12 cellular contexts compared by ENCODE assay signal in genomic region chr20:32798046-32798985, GRCh38.
"Had no signal": no experiment of that assay in that cellular context is flagged by ENCODE, and none has a peak within 500 bp of the region (broad histone marks: within the 10 kb centered on the region; RNA-seq: fewer than 3 reads in every experiment).

No MANE protein-coding gene starts in this region.

- H3K9me3 Mint-ChIP-seq: activated B cell treated with CpG ODN at 0.5 μM for 24 hours; activated CD4-positive, alpha-beta T cell treated with anti-CD3 and anti-CD28 coated beads, Interleukin-2, amount 10 ng/mL, durations not matched to agents 24 days and 14 days; activated naive CD4-positive, alpha-beta T cell treated with anti-CD3 and anti-CD28 coated beads, Interleukin-2, amount 10 ng/mL, durations not matched to agents 7 days and 5 days; activated T-helper 2 cell treated with anti-CD3 and anti-CD28 coated beads, Interferon-gamma antibody, Interleukin-2, Interleukin-4, amounts not matched to agents 10 μg/mL and 5 μg/mL and 100 μg/mL, durations not matched to agents 14 hours and 24 hours and 36 hours; effector memory CD8-positive, alpha-beta T cell; type B pancreatic cell had no signal

- H3K27me3 Mint-ChIP-seq: activated B cell treated with CpG ODN at 0.5 μM for 24 hours; activated CD4-positive, alpha-beta T cell treated with anti-CD3 and anti-CD28 coated beads, Interleukin-2, amount 10 ng/mL, durations not matched to agents 24 days and 14 days; activated naive CD4-positive, alpha-beta T cell treated with anti-CD3 and anti-CD28 coated beads, Interleukin-2, amount 10 ng/mL, durations not matched to agents 7 days and 5 days; effector memory CD8-positive, alpha-beta T cell; type B pancreatic cell had no signal

- H3K4me3 Mint-ChIP-seq: activated B cell treated with CpG ODN at 0.5 μM for 24 hours; activated CD4-positive, alpha-beta T cell treated with anti-CD3 and anti-CD28 coated beads, Interleukin-2, amount 10 ng/mL, durations not matched to agents 24 days and 14 days; activated naive CD4-positive, alpha-beta T cell treated with anti-CD3 and anti-CD28 coated beads, Interleukin-2, amount 10 ng/mL, durations not matched to agents 7 days and 5 days; effector memory CD8-positive, alpha-beta T cell; type B pancreatic cell had no signal

- DNase-seq: activated B cell treated with CpG ODN at 0.5 μM for 24 hours; activated CD4-positive, alpha-beta T cell treated with anti-CD3 and anti-CD28 coated beads, Interleukin-2, amount 10 ng/mL, durations not matched to agents 24 days and 14 days; activated naive CD4-positive, alpha-beta T cell treated with anti-CD3 and anti-CD28 coated beads, Interleukin-2, amount 10 ng/mL, durations not matched to agents 7 days and 5 days; central memory CD4-positive, alpha-beta T cell; cortex of kidney; effector memory CD8-positive, alpha-beta T cell; hippocampal formation had no signal

- H3K27me3 ChIP-seq: neutrophil, right atrium auricular region had no signal

- H3K36me3 ChIP-seq: neutrophil had no signal

- H3K9me3 ChIP-seq: neutrophil, right atrium auricular region had no signal

- H3K4me3 ChIP-seq: right atrium auricular region, smooth muscle cell had no signal

- H3K4me1 ChIP-seq: right atrium auricular region had no signal

- H3K27ac ChIP-seq: neutrophil, right atrium auricular region had no signal

- H3K27ac Mint-ChIP-seq: activated B cell treated with CpG ODN at 0.5 μM for 24 hours; activated CD4-positive, alpha-beta T cell treated with anti-CD3 and anti-CD28 coated beads, Interleukin-2, amount 10 ng/mL, durations not matched to agents 24 days and 14 days; activated naive CD4-positive, alpha-beta T cell treated with anti-CD3 and anti-CD28 coated beads, Interleukin-2, amount 10 ng/mL, durations not matched to agents 7 days and 5 days; activated T-helper 2 cell treated with anti-CD3 and anti-CD28 coated beads, Interferon-gamma antibody, Interleukin-2, Interleukin-4, amounts not matched to agents 10 μg/mL and 5 μg/mL and 100 μg/mL, durations not matched to agents 14 hours and 24 hours and 36 hours; type B pancreatic cell had no signal

- ATAC-seq: effector memory CD8-positive, alpha-beta T cell had no signal
